ENCODE assay signal across 8 cellular contexts in genomic region chr14:47675489-47676300, GRCh38. TPM values are rescaled to one million over a fixed set of nuclear protein-coding genes. Genes with fewer than 3 reads are reported as not detected.
DNase-seq lines count a peak whose midpoint lies in the region; ATAC-seq and TF ChIP-seq lines count a peak whose summit lies in the region.

TSS of gene MDGA2 (minus strand) at chr14:47675605.

- peaks cover 0 to 28% (median 0%) of the 10 kb centered on the region in 11 experiments; a peak in 10 of 22 replicates for H3K27me3 ChIP-seq in BLaER1 treated with 17β-estradiol and CSF1 and Interleukin-3, amounts not matched to agents 10 nM and 100 nM
- H3K27me3 ChIP-seq in tibial nerve (peaks cover 0 to 51% of the 10 kb centered on the region in 2 donors), thyroid gland (no peaks in the 10 kb centered on the region)

- TF ChIP-seq EP300 in tibial nerve (IDR thresholded peaks at IDR 0.05), result no peak

- no peaks in the 10 kb centered on the region for H3K9me3 Mint-ChIP-seq in activated naive CD8-positive, alpha-beta T cell treated with anti-CD3 and anti-CD28 coated beads, Interleukin-2, amount 50 U/mL, for 24 hours

- no peak for TF ChIP-seq CTCF in tibial nerve (IDR thresholded peaks at IDR 0.05)
- no peak for TF ChIP-seq CTCF in thyroid gland (IDR thresholded peaks at IDR 0.05)

- WGBS in tibial nerve, 2 donors, result 1% methylated on average over 76 to 83 of the region's 86 CpGs
- 1% methylated on average over 62 to 66 of the region's 86 CpGs for WGBS in thyroid gland, 2 donors

- H3K9me3 ChIP-seq in BLaER1 treated with 17β-estradiol and CSF1 and Interleukin-3, amounts not matched to agents 10 nM and 100 nM (replicated peaks in 1 of 11), result no peaks in the 10 kb centered on the region
- H3K9me3 ChIP-seq in tibial nerve (no peaks in the 10 kb centered on the region), thyroid gland (no peaks in the 10 kb centered on the region)

- no peaks in the 10 kb centered on the region for H3K36me3 Mint-ChIP-seq in activated naive CD8-positive, alpha-beta T cell treated with anti-CD3 and anti-CD28 coated beads, Interleukin-2, amount 50 U/mL, for 24 hours (ENCODE audit: low read depth)

- peak within 1 kb of the TSS; percentile 64 to 87 (median 80) for H3K9ac ChIP-seq in BLaER1 treated with 17β-estradiol and CSF1 and Interleukin-3, amounts not matched to agents 10 nM and 100 nM

- intact Hi-C loops in thyroid gland (cut with DNase I), result no loop called here

- no peaks in the 10 kb centered on the region for H3K36me3 ChIP-seq in BLaER1 treated with 17β-estradiol and CSF1 and Interleukin-3, amounts not matched to agents 10 nM and 100 nM
- H3K36me3 ChIP-seq in tibial nerve (no peaks in the 10 kb centered on the region), thyroid gland (no peaks in the 10 kb centered on the region)

- ATAC-seq in HG03432 (IDR thresholded peaks at IDR 0.05; ENCODE audit: unreplicated experiment), result peak; percentile 69
- ATAC-seq in activated naive CD8-positive, alpha-beta T cell treated with anti-CD3 and anti-CD28 coated beads, Interleukin-2, amount 50 U/mL, for 24 hours, result peak; percentile 28
- ATAC-seq in GM21717 (IDR thresholded peaks at IDR 0.05; ENCODE audit: unreplicated experiment), result no peak

- no peak for TF ChIP-seq POLR2A in tibial nerve (IDR thresholded peaks at IDR 0.05)
- no peak for TF ChIP-seq POLR2A in thyroid gland (IDR thresholded peaks at IDR 0.05)

- peaks cover 34 to 50% (median 44%) of the 10 kb centered on the region in 10 experiments for H3K4me1 ChIP-seq in BLaER1 treated with 17β-estradiol and CSF1 and Interleukin-3, amounts not matched to agents 10 nM and 100 nM
- peaks cover 0 to 28% (median 0%) of the 10 kb centered on the region in 4 donors for H3K4me1 ChIP-seq in tibial nerve
- peaks cover 0 to 17% of the 10 kb centered on the region in 2 donors for H3K4me1 ChIP-seq in thyroid gland

- H4K20me1 ChIP-seq in BLaER1 treated with 17β-estradiol and CSF1 and Interleukin-3, amounts not matched to agents 10 nM and 100 nM, result peaks cover 3 to 16% (median 11%) of the 10 kb centered on the region in 11 experiments; a peak in 9 of 22 replicates

- peak within 1 kb of the TSS; percentile 73 to 89 (median 82) for H3K4me3 ChIP-seq in BLaER1 treated with 17β-estradiol and CSF1 and Interleukin-3, amounts not matched to agents 10 nM and 100 nM
- peak within 1 kb of the TSS; percentile 9 to 43 (median 24) for H3K4me3 ChIP-seq in tibial nerve
- H3K4me3 ChIP-seq in thyroid gland (replicated peaks in 1 of 3), result peak within 1 kb of the TSS in 1 of 3 donors; percentile 12

- H3K4me1 Mint-ChIP-seq in activated naive CD8-positive, alpha-beta T cell treated with anti-CD3 and anti-CD28 coated beads, Interleukin-2, amount 50 U/mL, for 24 hours, result peaks cover 3% of the 10 kb centered on the region

- peak within 1 kb of the TSS; percentile 73 to 99 (median 94) for H3K4me2 ChIP-seq in BLaER1 treated with 17β-estradiol and CSF1 and Interleukin-3, amounts not matched to agents 10 nM and 100 nM

- DNase-seq in activated naive CD8-positive, alpha-beta T cell treated with anti-CD3 and anti-CD28 coated beads, Interleukin-2, amount 50 U/mL, for 24 hours, result peak; percentile 7
- peak; percentile 81 for DNase-seq in left kidney (ENCODE audit: low read depth, low spot score)
- no peak for DNase-seq in tibial nerve (ENCODE audit: low spot score in 2 of 2)
- no peak for DNase-seq in thyroid gland
- DNase-seq in activated CD4-positive, alpha-beta T cell treated with anti-CD3 and anti-CD28 coated beads, Interleukin-2, amount 50 U/mL, for 4 hours, result no peak

- H3K27me3 Mint-ChIP-seq in activated naive CD8-positive, alpha-beta T cell treated with anti-CD3 and anti-CD28 coated beads, Interleukin-2, amount 50 U/mL, for 24 hours, result peaks cover 35% of the 10 kb centered on the region

- H3K27ac Mint-ChIP-seq in activated naive CD8-positive, alpha-beta T cell treated with anti-CD3 and anti-CD28 coated beads, Interleukin-2, amount 50 U/mL, for 24 hours, result no peak within 1 kb of the TSS

- H3K27ac ChIP-seq in BLaER1 treated with 17β-estradiol and CSF1 and Interleukin-3, amounts not matched to agents 10 nM and 100 nM, result peak within 1 kb of the TSS; percentile 62 to 82 (median 71)
- no peak within 1 kb of the TSS for H3K27ac ChIP-seq in tibial nerve
- no peak within 1 kb of the TSS for H3K27ac ChIP-seq in thyroid gland

- H3K4me3 Mint-ChIP-seq in activated naive CD8-positive, alpha-beta T cell treated with anti-CD3 and anti-CD28 coated beads, Interleukin-2, amount 50 U/mL, for 24 hours, result no peak within 1 kb of the TSS

RNA-seq across cellular contexts. Expression of gene MDGA2, which starts in this region (rescaled TPM):
- total RNA-seq in tibial nerve (under 1 TPM in 1 of 4 donors, not detected in 3; under 0.01 TPM), thyroid gland (not detected)

Comparison
In these comparisons a context has a peak if more than half of its experiments do, and no peak if none do; other contexts are left out.
1. H3K27ac ChIP-seq: peak in BLaER1 treated with 17β-estradiol and CSF1 and Interleukin-3, amounts not matched to agents 10 nM and 100 nM (11 of 11); none in tibial nerve (0 of 4) and thyroid gland (0 of 3).
2. DNase-seq: peak in activated naive CD8-positive, alpha-beta T cell treated with anti-CD3 and anti-CD28 coated beads, Interleukin-2, amount 50 U/mL, for 24 hours (single experiment) and left kidney (single experiment); none in tibial nerve (0 of 2), thyroid gland (0 of 2) and activated CD4-positive, alpha-beta T cell treated with anti-CD3 and anti-CD28 coated beads, Interleukin-2, amount 50 U/mL, for 4 hours (0 of 2).